8 cellular contexts compared by ENCODE assay signal in the genomic region with DNA sequence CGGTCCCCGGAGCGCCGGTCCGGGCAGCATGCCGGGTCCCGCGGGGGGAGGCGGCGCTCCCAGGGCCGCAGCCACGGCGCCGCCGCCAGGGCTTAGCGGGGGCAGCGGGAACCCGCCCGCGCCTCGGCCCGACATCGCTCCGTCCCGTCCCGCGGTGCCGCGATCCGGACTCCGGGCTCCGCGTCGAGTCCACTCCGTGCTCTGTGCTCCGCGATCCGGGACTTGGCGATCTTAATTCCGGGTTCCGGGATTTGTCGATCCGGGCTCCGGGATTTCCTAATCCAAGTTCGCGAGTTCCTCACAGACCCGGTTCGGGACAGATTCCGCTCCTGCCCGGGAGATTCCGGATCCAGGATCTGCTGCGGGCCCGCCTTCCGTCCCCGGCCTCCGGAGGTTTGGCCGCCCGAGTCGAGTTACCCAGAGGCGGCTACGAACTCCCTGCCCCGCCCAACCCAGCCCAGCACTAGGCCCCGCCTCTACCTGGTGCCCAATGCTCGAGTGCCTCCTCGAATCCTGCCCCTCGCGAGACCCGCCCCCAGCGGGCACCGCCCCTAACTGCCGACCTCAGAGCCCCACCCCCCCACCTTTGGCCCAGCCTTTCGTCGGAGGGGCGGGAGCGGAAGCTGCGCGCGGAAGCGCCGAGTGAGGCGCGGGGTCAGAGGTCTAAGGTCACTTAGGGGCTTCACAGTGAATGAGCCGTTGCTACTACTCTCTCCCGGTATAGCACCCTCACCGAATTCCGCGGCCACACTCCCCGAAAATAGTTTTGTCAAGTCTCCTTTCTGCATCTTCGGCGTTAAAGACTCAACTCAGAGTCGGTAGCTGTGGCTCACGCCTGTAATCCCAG. TPM values are rescaled to one million over a fixed set of nuclear protein-coding genes. Genes with fewer than 3 reads are reported as not detected.
DNase-seq lines count a peak whose midpoint lies in the region; ATAC-seq and TF ChIP-seq lines count a peak whose summit lies in the region.

Gene SMARCD2 (minus strand): TSS at position 146 of the 847 bp plus-strand sequence. CDS start 11 bp downstream, at position 135.

- intact Hi-C loops in PC-3 (cut with micrococcal nuclease), result loop anchor here (1.0 kb wide), 1 partner anchor 15 kb away; the partner anchor contains the start of genes FTSJ3 and PSMC5

- no peaks in the 10 kb centered on the region for H3K36me3 ChIP-seq in PC-3 (ENCODE audit: low read depth, low read length)
- H3K36me3 ChIP-seq in mucosa of rectum (ENCODE audit: control insufficient read depth in 2 of 2, insufficient read depth in 2 of 2, low read length in 2 of 2), result no peaks in the 10 kb centered on the region

- peak within 1 kb of the TSS; percentile 95 for H3K4me2 ChIP-seq in PC-3 (ENCODE audit: low read length)

- BruUV-seq in PC-3 (replicated peaks; lab: Mats Ljungman, UMichigan), result no TSS peak

- H3K4me1 ChIP-seq in PC-3 (ENCODE audit: insufficient read depth, low read length) (peaks cover 33% of the 10 kb centered on the region), mucosa of rectum (ENCODE audit: control insufficient read depth in 2 of 2, insufficient read depth in 2 of 2, low read length in 2 of 2) (peaks cover 28 to 33% of the 10 kb centered on the region in 2 donors)

- H3K9me2 ChIP-seq in PC-3 (replicated peaks; ENCODE audit: low read length), result no peaks in the 10 kb centered on the region

- peaks cover 45% of the 10 kb centered on the region for H3K79me2 ChIP-seq in PC-3 (ENCODE audit: low read length)

- H3K4me3 ChIP-seq in Jurkat, Clone E6-1 (ENCODE audit: low read length), result peak within 1 kb of the TSS; percentile 76
- H3K4me3 ChIP-seq in PC-3 (ENCODE audit: low read length), result peak within 1 kb of the TSS; percentile 88
- peak within 1 kb of the TSS; percentile 72 for H3K4me3 ChIP-seq in epithelial cell of proximal tubule (ENCODE audit: low read depth, low read length)
- H3K4me3 ChIP-seq in mucosa of rectum (ENCODE audit: low read length in 2 of 2), result peak within 1 kb of the TSS; percentile 87 to 93

- no peaks in the 10 kb centered on the region for H3K27me3 ChIP-seq in PC-3 (ENCODE audit: low read length)
- H3K27me3 ChIP-seq in mucosa of rectum (ENCODE audit: control insufficient read depth in 2 of 2, insufficient read depth in 2 of 2, low read length in 2 of 2), result no peaks in the 10 kb centered on the region

- POLR2A ChIA-PET in PC-3 (lab: Charles Lee; ENCODE audit: unreplicated experiment), result interaction anchor here (1.0 kb wide), 1 partner anchor 69 kb away, joined by 4 read pairs; the partner anchor contains the start of gene CCDC47

- peak within 1 kb of the TSS; percentile 80 for H2AFZ ChIP-seq in PC-3 (ENCODE audit: low read length)

- H3K9ac ChIP-seq in PC-3 (ENCODE audit: low read length) (peak within 1 kb of the TSS; percentile 86), mucosa of rectum (ENCODE audit: low read depth in 1 of 2, low read length in 2 of 2) (peak within 1 kb of the TSS; percentile 91 to 92)

- H4K20me1 ChIP-seq in PC-3 (ENCODE audit: low read length), result 0 out of 2 replicates have a peak, but pooled peaks cover 3% of the 10 kb centered on the region

- DNase-seq in DMS114 treated with DMSO at 0.1 percent for 48 hours (lab: John Stamatoyannopoulos, UW; ENCODE audit: unreplicated experiment) (peak; percentile 89), PC-3 (peak; percentile 99), epithelial cell of proximal tubule (ENCODE audit: low read depth) (peak; percentile 90)
- peak; percentile 97 for DNase-seq in Jurkat, Clone E6-1 (ENCODE audit: low read depth, low spot score)
- peak; percentile 99 for DNase-seq in activated T-cell treated with anti-CD3 and anti-CD28 coated beads, Interleukin-2, amount 50 U/mL, for 1 hour
- DNase-seq in stimulated activated CD8-positive, alpha-beta memory T cell treated with anti-CD3 and anti-CD28 coated beads, Interleukin-4, amount 100 ng/mL, for 48 hours, result peak; percentile 99

- H3K27ac ChIP-seq in PC-3 (ENCODE audit: low read length) (peak within 1 kb of the TSS; percentile 19; the same call in 1 of the 2 replicates), mucosa of rectum (ENCODE audit: low read depth in 2 of 2, low read length in 2 of 2) (peak within 1 kb of the TSS; percentile 88 to 90)

- TF ChIP-seq CTCF in PC-3 (conservative IDR thresholded peaks at IDR 0.05; ENCODE audit: low read depth, low read length) (no peak), epithelial cell of proximal tubule (conservative IDR thresholded peaks at IDR 0.05; ENCODE audit: low read depth, low read length) (no peak)

- H3F3A ChIP-seq in PC-3 (ENCODE audit: low read length, unreplicated experiment), result no peaks in the 10 kb centered on the region

- CTCF ChIA-PET in PC-3 (lab: Charles Lee), result interaction anchor here (0.9 kb wide), 1 partner anchor 23 kb away, joined by 4 read pairs; no protein-coding TSS in a partner anchor

- H3K9me3 ChIP-seq in PC-3 (ENCODE audit: low read length) (no peaks in the 10 kb centered on the region), mucosa of rectum (ENCODE audit: control insufficient read depth in 2 of 2, low read length in 2 of 2) (no peaks in the 10 kb centered on the region)

- ATAC-seq in GM21619 (IDR thresholded peaks at IDR 0.05; ENCODE audit: unreplicated experiment), result peak; percentile 74
- peak; percentile 82 for ATAC-seq in PC-3

RNA-seq across cellular contexts. Expression of gene SMARCD2, which starts in this region (rescaled TPM):
- polyA plus RNA-seq in Jurkat, Clone E6-1 (2012; ENCODE audit: insufficient read depth, insufficient read length), result 92.3 TPM
- total RNA-seq in PC-3 (2014; rRNA removed), result 152 and 156 TPM in 2 replicates
- 95.9 and 135 TPM in 2 replicates for total RNA-seq in epithelial cell of proximal tubule

Comparison
In these comparisons a context has a peak if more than half of its experiments do, and no peak if none do; other contexts are left out.
1. Peak in every context shown above with its lines: DNase-seq, ATAC-seq, H3K4me3 ChIP-seq and H3K27ac ChIP-seq.